20 cellular contexts compared by ENCODE assay signal in the genomic region with DNA sequence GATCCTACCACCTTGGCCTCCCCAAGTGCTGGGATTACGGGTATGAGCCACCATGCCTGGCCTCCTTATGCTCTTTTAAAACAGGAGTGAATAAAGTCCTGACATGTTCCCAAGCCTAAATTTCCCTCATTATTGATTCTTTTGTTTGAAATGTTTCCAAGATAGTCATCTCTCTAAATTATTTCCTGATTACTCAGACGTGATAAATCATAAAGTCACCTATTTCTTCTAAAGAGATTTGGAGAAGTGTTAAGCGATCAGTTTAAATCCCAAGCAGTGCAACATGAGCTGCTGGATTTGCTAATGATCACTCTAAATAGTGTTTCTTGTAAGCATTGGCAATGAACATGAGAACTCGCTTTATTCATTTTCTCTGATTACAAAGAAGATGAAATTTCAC. TPM values are rescaled to one million over a fixed set of nuclear protein-coding genes. Genes with fewer than 3 reads are reported as not detected.
DNase-seq lines count a peak whose midpoint lies in the region; ATAC-seq, FAIRE-seq and TF ChIP-seq lines count a peak whose summit lies in the region.
"Had no signal": no experiment of that assay in that cellular context is flagged by ENCODE, and none has a peak within 500 bp of the region (broad histone marks: within the 10 kb centered on the region; RNA-seq: fewer than 3 reads in every experiment).

No MANE protein-coding gene starts in this region.

- no peaks in the 10 kb centered on the region for H3K9me3 Mint-ChIP-seq in WTC11
- H3K9me3 Mint-ChIP-seq: CD4-positive, alpha-beta memory T cell; T-cell had no signal

- H3K4me1 Mint-ChIP-seq in WTC11 = no peaks in the 10 kb centered on the region

- no peaks in the 10 kb centered on the region for H3K9me3 ChIP-seq in RWPE2 (ENCODE audit: severe bottlenecking)
- H3K9me3 ChIP-seq: BE2C had no signal

- no peak overlapping the region for H3K27ac Mint-ChIP-seq in WTC11
- H3K27ac Mint-ChIP-seq: T-cell had no signal

- no peak for TF ChIP-seq POLR2A in GM12892 (IDR thresholded peaks at IDR 0.05; ENCODE audit: low read depth, low read length)

- H3K27me3 ChIP-seq in RWPE2 (ENCODE audit: insufficient read depth, poor library complexity, severe bottlenecking) = no peaks in the 10 kb centered on the region
- H3K27me3 ChIP-seq: BE2C had no signal

- no peaks in the 10 kb centered on the region for H3K27me3 Mint-ChIP-seq in WTC11 (ENCODE audit: low read depth)
- H3K27me3 Mint-ChIP-seq: CD4-positive, alpha-beta memory T cell had no signal

- H3K36me3 Mint-ChIP-seq in WTC11 = no peaks in the 10 kb centered on the region
- H3K36me3 Mint-ChIP-seq: CD4-positive, alpha-beta memory T cell; T-cell had no signal

- H3K4me3 ChIP-seq in RWPE2 (ENCODE audit: severe bottlenecking) = no peak overlapping the region

- H3K4me1 ChIP-seq in RWPE2 (ENCODE audit: insufficient read depth, poor library complexity, severe bottlenecking) = peaks cover 39% of the 10 kb centered on the region
- H3K4me1 ChIP-seq: BE2C had no signal

- peak; percentile 20; the same call in 2 of the 3 replicates for ATAC-seq in RWPE2 (ENCODE audit: low read depth)
- no peak for ATAC-seq in WTC11
- ATAC-seq: Right ventricle myocardium inferior, T-cell had no signal

- CTCF ChIA-PET in WTC11 (lab: Charles Lee) = no interaction called here

- H3K36me3 ChIP-seq in RWPE2 (ENCODE audit: low read depth) = no peaks in the 10 kb centered on the region
- H3K36me3 ChIP-seq: BE2C had no signal

- no peak overlapping the region for H3K4me3 Mint-ChIP-seq in WTC11
- H3K4me3 Mint-ChIP-seq: CD4-positive, alpha-beta memory T cell; T-cell had no signal

- TF ChIP-seq CTCF in RWPE2 (IDR thresholded peaks at IDR 0.05; ENCODE audit: poor library complexity, severe bottlenecking) = no peak
- no peak for TF ChIP-seq CTCF in WTC11 (IDR thresholded peaks at IDR 0.05)

- peak; percentile 44 for FAIRE-seq in GM12892 (lab: Jason Lieb, UNC)
- FAIRE-seq: G401.6 had no signal

- POLR2A ChIA-PET in WTC11 (lab: Charles Lee) = no interaction called here

- DNase-seq in GM12892 (ENCODE audit: insufficient read length) (no peak), HT1080 (ENCODE audit: low read depth) (peak; percentile 22), RWPE2 (ENCODE audit: low spot score) (no peak), kidney tubule cell (ENCODE audit: low spot score) (peak; percentile 43), NCI-H1930 (lab: John Stamatoyannopoulos, UW) (no peak), WTC11 (ENCODE audit: low spot score) (no peak)
- DNase-seq in stimulated activated CD4-positive, alpha-beta T cell treated with anti-CD3 and anti-CD28 coated beads, Interleukin-2, amount 100 ng/mL, for 48 hours = no peak
- DNase-seq in activated CD4-positive, alpha-beta T cell treated with anti-CD3 and anti-CD28 coated beads for 4 hours = no peak
- DNase-seq: BE2C; CD4-positive, alpha-beta memory T cell; DMS79 treated with DMSO at 0.1 percent for 48 hours; GOT3; NCI-H1105; NCI-H1694; NCI-H2107; NCI-H345; NCI-H69; T-cell had no signal

- peak overlapping the region; percentile 89 for H3K27ac ChIP-seq in RWPE2 (ENCODE audit: poor library complexity, severe bottlenecking)

TF ChIP-seq in WTC11, 78 proteins besides CTCF, POLR2A, EP300 and RAD21 (continues in another document):
- TF ChIP-seq JUN (CRISPR knock-in tag; IDR thresholded peaks at IDR 0.05) (no peak), ZNF121 (CRISPR knock-in tag; IDR thresholded peaks at IDR 0.05) (no peak), USF1 (CRISPR knock-in tag; IDR thresholded peaks at IDR 0.05) (no peak), ZNF138 (CRISPR knock-in tag; conservative IDR thresholded peaks at IDR 0.05) (no peak), PRRX2 (CRISPR knock-in tag; IDR thresholded peaks at IDR 0.05) (no peak), CBFB (CRISPR knock-in tag; IDR thresholded peaks at IDR 0.05; ENCODE audit: low read depth) (no peak), ZNF317 (CRISPR knock-in tag; IDR thresholded peaks at IDR 0.05; ENCODE audit: borderline replicate concordance, low read depth) (no peak), NFYB (CRISPR knock-in tag; conservative IDR thresholded peaks at IDR 0.05; ENCODE audit: low read depth) (no peak), FOXP1 (CRISPR knock-in tag; IDR thresholded peaks at IDR 0.05; ENCODE audit: borderline replicate concordance) (no peak), E2F1 (CRISPR knock-in tag; IDR thresholded peaks at IDR 0.05) (no peak), FOXK1 (CRISPR knock-in tag; IDR thresholded peaks at IDR 0.05) (no peak), FOXJ3 (CRISPR knock-in tag; IDR thresholded peaks at IDR 0.05; ENCODE audit: borderline replicate concordance) (no peak), SMAD4 (CRISPR knock-in tag; IDR thresholded peaks at IDR 0.05) (no peak), ZNF396 (CRISPR knock-in tag; IDR thresholded peaks at IDR 0.05; ENCODE audit: borderline replicate concordance) (no peak)
- TF ChIP-seq, protein P1, sequence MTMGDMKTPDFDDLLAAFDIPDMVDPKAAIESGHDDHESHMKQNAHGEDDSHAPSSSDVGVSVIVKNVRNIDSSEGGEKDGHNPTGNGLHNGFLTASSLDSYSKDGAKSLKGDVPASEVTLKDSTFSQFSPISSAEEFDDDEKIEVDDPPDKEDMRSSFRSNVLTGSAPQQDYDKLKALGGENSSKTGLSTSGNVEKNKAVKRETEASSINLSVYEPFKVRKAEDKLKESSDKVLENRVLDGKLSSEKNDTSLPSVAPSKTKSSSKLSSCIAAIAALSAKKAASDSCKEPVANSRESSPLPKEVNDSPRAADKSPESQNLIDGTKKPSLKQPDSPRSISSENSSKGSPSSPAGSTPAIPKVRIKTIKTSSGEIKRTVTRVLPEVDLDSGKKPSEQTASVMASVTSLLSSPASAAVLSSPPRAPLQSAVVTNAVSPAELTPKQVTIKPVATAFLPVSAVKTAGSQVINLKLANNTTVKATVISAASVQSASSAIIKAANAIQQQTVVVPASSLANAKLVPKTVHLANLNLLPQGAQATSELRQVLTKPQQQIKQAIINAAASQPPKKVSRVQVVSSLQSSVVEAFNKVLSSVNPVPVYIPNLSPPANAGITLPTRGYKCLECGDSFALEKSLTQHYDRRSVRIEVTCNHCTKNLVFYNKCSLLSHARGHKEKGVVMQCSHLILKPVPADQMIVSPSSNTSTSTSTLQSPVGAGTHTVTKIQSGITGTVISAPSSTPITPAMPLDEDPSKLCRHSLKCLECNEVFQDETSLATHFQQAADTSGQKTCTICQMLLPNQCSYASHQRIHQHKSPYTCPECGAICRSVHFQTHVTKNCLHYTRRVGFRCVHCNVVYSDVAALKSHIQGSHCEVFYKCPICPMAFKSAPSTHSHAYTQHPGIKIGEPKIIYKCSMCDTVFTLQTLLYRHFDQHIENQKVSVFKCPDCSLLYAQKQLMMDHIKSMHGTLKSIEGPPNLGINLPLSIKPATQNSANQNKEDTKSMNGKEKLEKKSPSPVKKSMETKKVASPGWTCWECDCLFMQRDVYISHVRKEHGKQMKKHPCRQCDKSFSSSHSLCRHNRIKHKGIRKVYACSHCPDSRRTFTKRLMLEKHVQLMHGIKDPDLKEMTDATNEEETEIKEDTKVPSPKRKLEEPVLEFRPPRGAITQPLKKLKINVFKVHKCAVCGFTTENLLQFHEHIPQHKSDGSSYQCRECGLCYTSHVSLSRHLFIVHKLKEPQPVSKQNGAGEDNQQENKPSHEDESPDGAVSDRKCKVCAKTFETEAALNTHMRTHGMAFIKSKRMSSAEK (CRISPR knock-in tag; IDR thresholded peaks at IDR 0.05; ENCODE audit: borderline replicate concordance) = no peak
- TF ChIP-seq, protein P2, sequence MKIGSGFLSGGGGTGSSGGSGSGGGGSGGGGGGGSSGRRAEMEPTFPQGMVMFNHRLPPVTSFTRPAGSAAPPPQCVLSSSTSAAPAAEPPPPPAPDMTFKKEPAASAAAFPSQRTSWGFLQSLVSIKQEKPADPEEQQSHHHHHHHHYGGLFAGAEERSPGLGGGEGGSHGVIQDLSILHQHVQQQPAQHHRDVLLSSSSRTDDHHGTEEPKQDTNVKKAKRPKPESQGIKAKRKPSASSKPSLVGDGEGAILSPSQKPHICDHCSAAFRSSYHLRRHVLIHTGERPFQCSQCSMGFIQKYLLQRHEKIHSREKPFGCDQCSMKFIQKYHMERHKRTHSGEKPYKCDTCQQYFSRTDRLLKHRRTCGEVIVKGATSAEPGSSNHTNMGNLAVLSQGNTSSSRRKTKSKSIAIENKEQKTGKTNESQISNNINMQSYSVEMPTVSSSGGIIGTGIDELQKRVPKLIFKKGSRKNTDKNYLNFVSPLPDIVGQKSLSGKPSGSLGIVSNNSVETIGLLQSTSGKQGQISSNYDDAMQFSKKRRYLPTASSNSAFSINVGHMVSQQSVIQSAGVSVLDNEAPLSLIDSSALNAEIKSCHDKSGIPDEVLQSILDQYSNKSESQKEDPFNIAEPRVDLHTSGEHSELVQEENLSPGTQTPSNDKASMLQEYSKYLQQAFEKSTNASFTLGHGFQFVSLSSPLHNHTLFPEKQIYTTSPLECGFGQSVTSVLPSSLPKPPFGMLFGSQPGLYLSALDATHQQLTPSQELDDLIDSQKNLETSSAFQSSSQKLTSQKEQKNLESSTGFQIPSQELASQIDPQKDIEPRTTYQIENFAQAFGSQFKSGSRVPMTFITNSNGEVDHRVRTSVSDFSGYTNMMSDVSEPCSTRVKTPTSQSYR (CRISPR knock-in tag; IDR thresholded peaks at IDR 0.05) = no peak

RNA-seq across cellular contexts. Expression of gene PMAIP1, which starts 51.8 kb away (rescaled TPM):
- polyA plus RNA-seq in GM12892 (2012; ENCODE audit: missing spikeins) = 133 TPM
- 34.9 and 39.8 TPM in 2 replicates for total RNA-seq in HT1080 (2014; rRNA removed; shearing (Covaris generic))
- polyA plus RNA-seq in HT1080 (2015; cell fraction: cytosol; rRNA removed) = 88.5 and 105 TPM in 2 replicates
- polyA plus RNA-seq in HT1080 (2015; cell fraction: nucleus; rRNA removed) = 56.6 and 67.8 TPM in 2 replicates
- 152 to 162 TPM (median 161 TPM) in 3 replicates for total RNA-seq in WTC11 (2021)

Comparison
In these comparisons a context has a peak if more than half of its experiments do, and no peak if none do; other contexts are left out.
1. DNase-seq: peak in HT1080 (single experiment) and kidney tubule cell (single experiment); none in GM12892 (single experiment), RWPE2 (single experiment), stimulated activated CD4-positive, alpha-beta T cell treated with anti-CD3 and anti-CD28 coated beads, Interleukin-2, amount 100 ng/mL, for 48 hours (0 of 2), NCI-H1930 (0 of 2), activated CD4-positive, alpha-beta T cell treated with anti-CD3 and anti-CD28 coated beads for 4 hours (0 of 2) and WTC11 (single experiment).